ENCODE assay signal across 9 cellular contexts in the genomic region with DNA sequence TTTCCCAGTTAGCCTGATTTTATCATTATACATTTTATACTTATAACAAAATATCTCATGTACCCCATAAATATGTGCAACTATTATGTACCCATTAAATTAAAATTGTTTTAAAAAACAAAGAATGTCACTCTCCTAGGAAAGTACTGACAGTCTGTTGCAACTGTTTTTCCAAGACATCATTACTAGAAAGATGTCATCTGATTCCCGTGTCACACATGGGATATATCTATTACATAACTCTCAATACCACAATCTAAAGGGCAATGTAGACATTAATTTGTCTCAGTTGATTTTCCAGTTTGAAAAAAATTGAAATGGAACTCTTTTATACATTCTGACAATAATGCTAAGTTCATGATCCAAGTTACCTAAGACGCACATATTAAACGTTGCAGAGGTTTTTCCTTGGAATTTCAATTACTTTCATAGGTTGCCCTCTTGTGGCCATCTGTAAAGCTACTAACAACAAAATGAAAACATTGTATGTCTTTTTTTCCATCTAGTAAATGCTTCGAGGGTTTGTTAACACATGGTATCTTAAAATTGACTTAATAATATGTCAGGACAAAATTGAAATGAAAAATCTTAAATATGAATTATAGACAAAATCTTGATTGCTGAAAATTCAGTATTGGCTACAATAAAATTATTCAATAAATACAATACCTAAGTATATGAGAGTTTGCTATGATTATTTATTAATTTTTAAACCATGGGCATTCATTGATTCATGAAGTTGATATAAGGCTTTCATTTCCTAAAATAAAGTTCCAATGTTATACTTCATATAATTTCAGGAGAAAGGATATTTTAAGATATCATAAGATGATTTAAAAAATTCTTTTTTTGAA.
DNase-seq lines count a peak whose midpoint lies in the region; ATAC-seq, FAIRE-seq and TF ChIP-seq lines count a peak whose summit lies in the region.
"Had no signal": no experiment of that assay in that cellular context is flagged by ENCODE, and none has a peak within 500 bp of the region (broad histone marks: within the 10 kb centered on the region; RNA-seq: fewer than 3 reads in every experiment).

No MANE protein-coding gene starts in this region.

- H3K4me2 ChIP-seq in DND-41 (ENCODE audit: insufficient read depth, low read length) (no peak overlapping the region), MM.1S (ENCODE audit: low read depth, low read length) (no peak overlapping the region)

- no peaks in the 10 kb centered on the region for H3K79me2 ChIP-seq in DND-41 (ENCODE audit: insufficient read depth, low read length)
- no peaks in the 10 kb centered on the region for H3K79me2 ChIP-seq in MM.1S (ENCODE audit: low read length)

- no peaks in the 10 kb centered on the region for H3K9me3 ChIP-seq in DND-41 (ENCODE audit: insufficient read depth, low read length, severe bottlenecking)
- no peaks in the 10 kb centered on the region for H3K9me3 ChIP-seq in MM.1S (replicated peaks; ENCODE audit: insufficient read depth, low read length)
- no peaks in the 10 kb centered on the region for H3K9me3 ChIP-seq in small intestine (ENCODE audit: control insufficient read depth, low read depth)

- H3K27me3 ChIP-seq in DND-41 (ENCODE audit: insufficient read depth, low read length, poor library complexity) = no peaks in the 10 kb centered on the region
- no peaks in the 10 kb centered on the region for H3K27me3 ChIP-seq in MM.1S (replicated peaks; ENCODE audit: insufficient read depth, low read length)
- no peaks in the 10 kb centered on the region for H3K27me3 ChIP-seq in small intestine (ENCODE audit: control insufficient read depth in 2 of 2, insufficient read depth in 2 of 2, low read length in 2 of 2)

- DNase-seq in DND-41 (no peak), MM.1S (peak; percentile 49), SHP77 treated with DMSO at 0.1 percent for 48 hours (lab: John Stamatoyannopoulos, UW) (peak; percentile 78), fibroblast of the conjunctiva (ENCODE audit: low read depth) (peak; percentile 32), small intestine (peak; percentile 36), T1000 (lab: John Stamatoyannopoulos, UW) (no peak), activated T-cell treated with anti-CD3 and anti-CD28 coated beads for 4 hours (no peak)
- no peak for DNase-seq in activated CD4-positive, CD25-positive, alpha-beta regulatory T cell treated with anti-CD3 and anti-CD28 coated beads, Interleukin-2, amount 50 U/mL, for 72 hours
- DNase-seq: naive B cell had no signal

- H3K4me3 ChIP-seq in DND-41 (ENCODE audit: low read depth in 1 of 2, low read length in 2 of 2) (no peak overlapping the region), MM.1S (ENCODE audit: low read length) (no peak overlapping the region), small intestine (ENCODE audit: low read depth in 1 of 2, low read length in 2 of 2) (no peak overlapping the region)

- no peaks in the 10 kb centered on the region for H3K4me1 ChIP-seq in DND-41 (ENCODE audit: insufficient read depth, low read length)
- no peaks in the 10 kb centered on the region for H3K4me1 ChIP-seq in MM.1S (ENCODE audit: low read length)
- no peaks in the 10 kb centered on the region for H3K4me1 ChIP-seq in small intestine (ENCODE audit: control insufficient read depth in 2 of 2, insufficient read depth in 1 of 2, low read depth in 1 of 2, low read length in 1 of 2)

- ATAC-seq in DND-41 (ENCODE audit: insufficient read depth, low read depth) = no peak

- peak; percentile 85 for FAIRE-seq in small intestine (lab: Jason Lieb, UNC)

- 9 to 21% (median 15%) methylated on average over 4 of the region's 4 CpGs for WGBS in small intestine, 3 donors

- H2AFZ ChIP-seq in DND-41 (ENCODE audit: low read depth, low read length) (no peak overlapping the region), MM.1S (ENCODE audit: low read length) (no peak overlapping the region)

- no peaks in the 10 kb centered on the region for H3K9me2 ChIP-seq in MM.1S (replicated peaks; ENCODE audit: insufficient read depth, low read length)

- no peaks in the 10 kb centered on the region for H3K36me3 ChIP-seq in DND-41 (ENCODE audit: insufficient read depth, low read length)
- H3K36me3 ChIP-seq in MM.1S (replicated peaks; ENCODE audit: insufficient read depth, low read length) = no peaks in the 10 kb centered on the region
- no peaks in the 10 kb centered on the region for H3K36me3 ChIP-seq in small intestine (ENCODE audit: control insufficient read depth in 2 of 2, insufficient read depth in 2 of 2, low read length in 2 of 2)

- no peak overlapping the region for H3K27ac ChIP-seq in DND-41 (ENCODE audit: low read length)
- H3K27ac ChIP-seq in MM.1S (ENCODE audit: low read length) = no peak overlapping the region
- H3K27ac ChIP-seq in small intestine (ENCODE audit: low read depth in 1 of 2, low read length in 1 of 2) = no peak overlapping the region

- no peaks in the 10 kb centered on the region for H4K20me1 ChIP-seq in DND-41 (ENCODE audit: insufficient read depth, low read length)
- H4K20me1 ChIP-seq in MM.1S (ENCODE audit: insufficient read depth, low read length) = no peaks in the 10 kb centered on the region

- H3K9ac ChIP-seq in DND-41 (ENCODE audit: low read depth, low read length) = no peak overlapping the region
- H3K9ac ChIP-seq in MM.1S (ENCODE audit: low read length) = no peak overlapping the region

- H3F3A ChIP-seq in MM.1S (ENCODE audit: insufficient read depth, low read length) = no peaks in the 10 kb centered on the region

- TF ChIP-seq CTCF in DND-41 (IDR thresholded peaks at IDR 0.05; ENCODE audit: borderline replicate concordance, extremely low read depth, low read length, poor library complexity, severe bottlenecking) (peak; percentile 63), MM.1S (IDR thresholded peaks at IDR 0.05; ENCODE audit: low read length) (peak; percentile 70)

Comparison
In these comparisons a context has a peak if more than half of its experiments do, and no peak if none do; other contexts are left out.
1. DNase-seq: peak in MM.1S (single experiment), SHP77 treated with DMSO at 0.1 percent for 48 hours (single experiment), fibroblast of the conjunctiva (single experiment) and small intestine (single experiment); none in DND-41 (single experiment), T1000 (single experiment), activated CD4-positive, CD25-positive, alpha-beta regulatory T cell treated with anti-CD3 and anti-CD28 coated beads, Interleukin-2, amount 50 U/mL, for 72 hours (single experiment) and activated T-cell treated with anti-CD3 and anti-CD28 coated beads for 4 hours (single experiment).